In genomic region chr16:3714378-3714777, GRCh38 we compare ENCODE assay signal across 8 cellular contexts. TPM values are rescaled to one million over a fixed set of nuclear protein-coding genes. Genes with fewer than 3 reads are reported as not detected.
DNase-seq lines count a peak whose midpoint lies in the region; ATAC-seq and TF ChIP-seq lines count a peak whose summit lies in the region.
"Not testable (repeated sequence)": the region's sequence is repeated elsewhere in the genome, so short reads cannot be mapped to it uniquely, and the experiment has no call there.

No MANE protein-coding gene starts in this region.

- not testable (repeated sequence) for H3K27me3 ChIP-seq in CD4-positive, CD25-positive, alpha-beta regulatory T cell (ENCODE audit: control insufficient read depth, insufficient read depth, low read length); DOHH2 (ENCODE audit: control insufficient read depth, low read length); prostate gland (replicated peaks; ENCODE audit: insufficient read depth)

- peak overlapping the region; percentile 50 to 94 (median 84) for H3K4me3 Mint-ChIP-seq in CD4-positive, CD25-positive, alpha-beta regulatory T cell
- peak overlapping the region; percentile 43 for H3K4me3 Mint-ChIP-seq in T-helper 17 cell
- H3K4me3 Mint-ChIP-seq in activated T-helper 1 cell treated with anti-CD3 and anti-CD28 coated beads, Interleukin-12 subunit alpha, Interleukin-12 subunit beta, Interleukin-2, Interleukin-4 antibody, amounts not matched to agents 30 ng/mL and 10 ng/mL and 1 ng/mL, durations not matched to agents 14 hours and 24 hours and 36 hours: peak overlapping the region; percentile 19
- H3K4me3 Mint-ChIP-seq in activated naive CD8-positive, alpha-beta T cell: peak overlapping the region; percentile 82
- peak overlapping the region; percentile 29 for H3K4me3 Mint-ChIP-seq in natural killer cell treated with Interleukin-12 subunit alpha and Interleukin-12 subunit beta and Interleukin-15 and Interleukin-18, amount 100 ng/mL, for 72 hours

- ATAC-seq in CD4-positive, CD25-positive, alpha-beta regulatory T cell (ENCODE audit: low read depth in 2 of 2); T-helper 17 cell; Right ventricle myocardium superior (ENCODE audit: poor library complexity); natural killer cell treated with Interleukin-12 subunit alpha and Interleukin-12 subunit beta and Interleukin-15 and Interleukin-18, amount 100 ng/mL, for 72 hours: not testable (repeated sequence)

- not testable (repeated sequence) for H3K27ac ChIP-seq in CD4-positive, CD25-positive, alpha-beta regulatory T cell (ENCODE audit: insufficient read depth, low read length, poor library complexity, severe bottlenecking); DOHH2 (ENCODE audit: low read depth, low read length)
- peak overlapping the region; percentile 68 for H3K27ac ChIP-seq in prostate gland

- not testable (repeated sequence) for H3K9me2 ChIP-seq in DOHH2 (replicated peaks; ENCODE audit: control insufficient read depth, low read length)

- TF ChIP-seq CTCF in DOHH2 (IDR thresholded peaks at IDR 0.05; ENCODE audit: low read depth, low read length, poor library complexity, severe bottlenecking); prostate gland (IDR thresholded peaks at IDR 0.05): not testable (repeated sequence)

- not testable (repeated sequence) for H3K27ac Mint-ChIP-seq in CD4-positive, CD25-positive, alpha-beta regulatory T cell; T-helper 17 cell; activated T-helper 1 cell treated with anti-CD3 and anti-CD28 coated beads, Interleukin-12 subunit alpha, Interleukin-12 subunit beta, Interleukin-2, Interleukin-4 antibody, amounts not matched to agents 30 ng/mL and 10 ng/mL and 1 ng/mL, durations not matched to agents 14 hours and 24 hours and 36 hours; activated naive CD8-positive, alpha-beta T cell
- peak overlapping the region in 1 of 2 donors; percentile 68 for H3K27ac Mint-ChIP-seq in natural killer cell treated with Interleukin-12 subunit alpha and Interleukin-12 subunit beta and Interleukin-15 and Interleukin-18, amount 100 ng/mL, for 72 hours

- peaks cover 20% of the 10 kb centered on the region for H3K4me1 ChIP-seq in CD4-positive, CD25-positive, alpha-beta regulatory T cell (ENCODE audit: control insufficient read depth, insufficient read depth, low read length, poor library complexity, severe bottlenecking)
- peaks cover 35% of the 10 kb centered on the region for H3K4me1 ChIP-seq in DOHH2 (ENCODE audit: control insufficient read depth, low read length)
- not testable (repeated sequence) for H3K4me1 ChIP-seq in prostate gland (replicated peaks)

- not testable (repeated sequence) for H3F3A ChIP-seq in DOHH2 (ENCODE audit: control insufficient read depth, insufficient read depth)

- TF ChIP-seq POLR2A in prostate gland (IDR thresholded peaks at IDR 0.05): not testable (repeated sequence)

- H3K4me2 ChIP-seq in DOHH2 (ENCODE audit: low read length): peak overlapping the region; percentile 1; the same call in 1 of the 2 replicates

- H3K9me3 Mint-ChIP-seq in CD4-positive, CD25-positive, alpha-beta regulatory T cell; activated T-helper 1 cell treated with anti-CD3 and anti-CD28 coated beads, Interleukin-12 subunit alpha, Interleukin-12 subunit beta, Interleukin-2, Interleukin-4 antibody, amounts not matched to agents 30 ng/mL and 10 ng/mL and 1 ng/mL, durations not matched to agents 14 hours and 24 hours and 36 hours; activated naive CD8-positive, alpha-beta T cell (ENCODE audit: low read depth); natural killer cell treated with Interleukin-12 subunit alpha and Interleukin-12 subunit beta and Interleukin-15 and Interleukin-18, amount 100 ng/mL, for 72 hours: not testable (repeated sequence)

- not testable (repeated sequence) for H3K27me3 Mint-ChIP-seq in CD4-positive, CD25-positive, alpha-beta regulatory T cell; T-helper 17 cell; activated T-helper 1 cell treated with anti-CD3 and anti-CD28 coated beads, Interleukin-12 subunit alpha, Interleukin-12 subunit beta, Interleukin-2, Interleukin-4 antibody, amounts not matched to agents 30 ng/mL and 10 ng/mL and 1 ng/mL, durations not matched to agents 14 hours and 24 hours and 36 hours (ENCODE audit: insufficient read depth); activated naive CD8-positive, alpha-beta T cell; natural killer cell treated with Interleukin-12 subunit alpha and Interleukin-12 subunit beta and Interleukin-15 and Interleukin-18, amount 100 ng/mL, for 72 hours

- not testable (repeated sequence) for H3K4me3 ChIP-seq in CD4-positive, CD25-positive, alpha-beta regulatory T cell (ENCODE audit: low read depth, low read length); DOHH2 (ENCODE audit: low read length); prostate gland

- intact Hi-C loops in activated T-helper 1 cell treated with anti-CD3 and anti-CD28 coated beads, Interleukin-12 subunit alpha, Interleukin-12 subunit beta, Interleukin-2, Interleukin-4 antibody, amounts not matched to agents 30 ng/mL and 10 ng/mL and 1 ng/mL, durations not matched to agents 14 hours and 24 hours and 36 hours (cut with micrococcal nuclease); Right ventricle myocardium superior (cut with DNase I); prostate gland (cut with DNase I): not testable (repeated sequence)

- H3K79me2 ChIP-seq in DOHH2 (ENCODE audit: control insufficient read depth, low read length): peaks cover 89% of the 10 kb centered on the region

- 95% methylated on average over 10 of the region's 10 CpGs for WGBS in prostate gland

- not testable (repeated sequence) for H3K9me3 ChIP-seq in CD4-positive, CD25-positive, alpha-beta regulatory T cell (ENCODE audit: control insufficient read depth in 2 of 2, low read length in 2 of 2); DOHH2 (ENCODE audit: control insufficient read depth, insufficient read depth, low read length); T-helper 17 cell (ENCODE audit: control insufficient read depth, low read length, poor library complexity, severe bottlenecking); prostate gland

- not testable (repeated sequence) for H4K20me1 ChIP-seq in DOHH2 (ENCODE audit: control insufficient read depth, insufficient read depth, low read depth, low read length)

- not testable (repeated sequence) for H3K36me3 Mint-ChIP-seq in CD4-positive, CD25-positive, alpha-beta regulatory T cell; T-helper 17 cell (ENCODE audit: low read depth); activated naive CD8-positive, alpha-beta T cell; natural killer cell treated with Interleukin-12 subunit alpha and Interleukin-12 subunit beta and Interleukin-15 and Interleukin-18, amount 100 ng/mL, for 72 hours
- peaks cover 17% of the 10 kb centered on the region for H3K36me3 Mint-ChIP-seq in activated T-helper 1 cell treated with anti-CD3 and anti-CD28 coated beads, Interleukin-12 subunit alpha, Interleukin-12 subunit beta, Interleukin-2, Interleukin-4 antibody, amounts not matched to agents 30 ng/mL and 10 ng/mL and 1 ng/mL, durations not matched to agents 14 hours and 24 hours and 36 hours (ENCODE audit: low read depth)

- not testable (repeated sequence) for DNase-seq in CD4-positive, CD25-positive, alpha-beta regulatory T cell; T-helper 17 cell; activated T-helper 1 cell treated with anti-CD3 and anti-CD28 coated beads, Interleukin-12 subunit alpha, Interleukin-12 subunit beta, Interleukin-2, Interleukin-4 antibody, amounts not matched to agents 30 ng/mL and 10 ng/mL and 1 ng/mL, durations not matched to agents 14 hours and 24 hours and 36 hours (ENCODE audit: low spot score); natural killer cell treated with Interleukin-12 subunit alpha and Interleukin-12 subunit beta and Interleukin-15 and Interleukin-18, amount 100 ng/mL, for 72 hours (ENCODE audit: low spot score); prostate gland (ENCODE audit: low spot score)
- DNase-seq in Right ventricle myocardium superior: peak; percentile 10

- H3K36me3 ChIP-seq in CD4-positive, CD25-positive, alpha-beta regulatory T cell (ENCODE audit: control insufficient read depth, insufficient read depth, low read length); prostate gland: not testable (repeated sequence)
- peaks cover 66% of the 10 kb centered on the region for H3K36me3 ChIP-seq in DOHH2 (ENCODE audit: control insufficient read depth, low read length)

- H3K4me1 Mint-ChIP-seq in CD4-positive, CD25-positive, alpha-beta regulatory T cell: peaks cover 14 to 54% (median 34%) of the 10 kb centered on the region in 4 donors
- H3K4me1 Mint-ChIP-seq in T-helper 17 cell: peaks cover 16% of the 10 kb centered on the region
- H3K4me1 Mint-ChIP-seq in activated T-helper 1 cell treated with anti-CD3 and anti-CD28 coated beads, Interleukin-12 subunit alpha, Interleukin-12 subunit beta, Interleukin-2, Interleukin-4 antibody, amounts not matched to agents 30 ng/mL and 10 ng/mL and 1 ng/mL, durations not matched to agents 14 hours and 24 hours and 36 hours (ENCODE audit: low read depth): peaks cover 33% of the 10 kb centered on the region
- H3K4me1 Mint-ChIP-seq in activated naive CD8-positive, alpha-beta T cell (ENCODE audit: low read depth): peaks cover 44% of the 10 kb centered on the region
- peaks cover 14 to 21% of the 10 kb centered on the region in 2 donors for H3K4me1 Mint-ChIP-seq in natural killer cell treated with Interleukin-12 subunit alpha and Interleukin-12 subunit beta and Interleukin-15 and Interleukin-18, amount 100 ng/mL, for 72 hours (ENCODE audit: low read depth in 2 of 2)

RNA-seq across cellular contexts. Expression of gene TRAP1, which starts 2.9 kb away (rescaled TPM):
- 65.0 TPM for total RNA-seq in CD4-positive, CD25-positive, alpha-beta regulatory T cell
- 10 to 100 TPM; 38.7 to 59.5 (median 44.4) TPM for polyA plus RNA-seq in CD4-positive, CD25-positive, alpha-beta regulatory T cell
- total RNA-seq in T-helper 17 cell: 10 to 100 TPM; 77.2 to 80.4 TPM
- total RNA-seq in activated T-helper 1 cell treated with anti-CD3 and anti-CD28 coated beads, Interleukin-12 subunit alpha, Interleukin-12 subunit beta, Interleukin-2, Interleukin-4 antibody, amounts not matched to agents 30 ng/mL and 10 ng/mL and 1 ng/mL, durations not matched to agents 14 hours and 24 hours and 36 hours: 351 and 353 TPM in 2 replicates
- 146 TPM for total RNA-seq in Right ventricle myocardium superior
- 100 to 1,000 TPM; 105 to 257 TPM for total RNA-seq in natural killer cell treated with Interleukin-12 subunit alpha and Interleukin-12 subunit beta and Interleukin-15 and Interleukin-18, amount 100 ng/mL, for 72 hours
- total RNA-seq in prostate gland: 10 to 100 TPM; 71.2 to 88.6 TPM

RNA-seq across cellular contexts. Expression of gene DNASE1, which starts 59.9 kb away (rescaled TPM):
- total RNA-seq in CD4-positive, CD25-positive, alpha-beta regulatory T cell: 41.9 TPM
- polyA plus RNA-seq in CD4-positive, CD25-positive, alpha-beta regulatory T cell: 1 to 10 TPM; 1.6 to 4.0 (median 3.6) TPM
- 10 to 100 TPM; 19.6 to 21.5 TPM for total RNA-seq in T-helper 17 cell
- 10.0 and 12.5 TPM in 2 replicates for total RNA-seq in activated T-helper 1 cell treated with anti-CD3 and anti-CD28 coated beads, Interleukin-12 subunit alpha, Interleukin-12 subunit beta, Interleukin-2, Interleukin-4 antibody, amounts not matched to agents 30 ng/mL and 10 ng/mL and 1 ng/mL, durations not matched to agents 14 hours and 24 hours and 36 hours
- 8.1 TPM for total RNA-seq in Right ventricle myocardium superior
- 10 to 100 TPM; 19.1 to 25.5 TPM for total RNA-seq in natural killer cell treated with Interleukin-12 subunit alpha and Interleukin-12 subunit beta and Interleukin-15 and Interleukin-18, amount 100 ng/mL, for 72 hours
- 10 to 100 TPM; 41.9 to 50.6 TPM for total RNA-seq in prostate gland

Comparison
In these comparisons a context has a peak if more than half of its experiments do, and no peak if none do; other contexts are left out.
1. H3K4me3 Mint-ChIP-seq: peak in every context shown above with its lines; median percentile 84 in CD4-positive, CD25-positive, alpha-beta regulatory T cell; 82 in activated naive CD8-positive, alpha-beta T cell; 43 in T-helper 17 cell; 29 in natural killer cell treated with Interleukin-12 subunit alpha and Interleukin-12 subunit beta and Interleukin-15 and Interleukin-18, amount 100 ng/mL, for 72 hours; 19 in activated T-helper 1 cell treated with anti-CD3 and anti-CD28 coated beads, Interleukin-12 subunit alpha, Interleukin-12 subunit beta, Interleukin-2, Interleukin-4 antibody, amounts not matched to agents 30 ng/mL and 10 ng/mL and 1 ng/mL, durations not matched to agents 14 hours and 24 hours and 36 hours.